ENCODE assay signal across 10 cellular contexts in the genomic region with DNA sequence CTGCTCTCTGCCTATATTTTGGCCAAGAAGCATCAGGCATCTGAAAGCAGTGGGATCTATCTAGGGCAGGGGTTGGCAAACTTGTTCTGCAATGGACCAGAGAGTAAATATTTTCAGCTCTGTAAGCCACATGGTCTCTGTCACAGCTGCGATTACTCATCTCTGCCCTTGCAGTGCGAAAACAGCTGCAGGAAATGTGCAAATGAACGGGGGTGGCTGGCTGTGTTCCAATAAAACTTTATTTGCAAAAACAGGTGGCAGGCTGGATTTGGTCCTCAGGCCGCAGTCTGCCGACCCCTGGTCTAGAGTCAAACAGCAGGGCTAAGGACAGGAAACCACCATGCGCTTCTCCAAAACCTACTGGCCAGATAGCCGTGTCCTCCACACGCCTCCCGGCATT. TPM values are rescaled to one million over a fixed set of nuclear protein-coding genes. Genes with fewer than 3 reads are reported as not detected.
A peak's percentile ranks its signal among the peaks of the same experiment; 100 is the strongest.
DNase-seq lines count a peak whose midpoint lies in the region; ATAC-seq and TF ChIP-seq lines count a peak whose summit lies in the region.
"Had no signal": no experiment of that assay in that cellular context is flagged by ENCODE, and none has a peak within 500 bp of the region (broad histone marks: within the 10 kb centered on the region; RNA-seq: fewer than 3 reads in every experiment).

No MANE protein-coding gene starts in this region.

- peaks cover 6% of the 10 kb centered on the region for H3K4me1 Mint-ChIP-seq in activated CD8-positive, alpha-beta T cell treated with anti-CD3 and anti-CD28 coated beads for 36 hours (ENCODE audit: low read depth)
- peaks cover 5% of the 10 kb centered on the region for H3K4me1 Mint-ChIP-seq in activated CD8-positive, alpha-beta T cell treated with anti-CD3 and anti-CD28 coated beads, Interleukin-2, amount 10 ng/mL, durations not matched to agents 7 days and 5 days (ENCODE audit: low read depth)
- peaks cover 2% of the 10 kb centered on the region for H3K4me1 Mint-ChIP-seq in memory B cell

- no peaks in the 10 kb centered on the region for H3K9me3 ChIP-seq in ascending aorta

- peaks cover 6 to 24% of the 10 kb centered on the region in 2 donors for H3K4me1 ChIP-seq in ascending aorta

- H3K4me3 ChIP-seq in ascending aorta (no peak overlapping the region), coronary artery (no peak overlapping the region)

- peak; percentile 29 for DNase-seq in activated CD8-positive, alpha-beta T cell treated with anti-CD3 and anti-CD28 coated beads for 36 hours
- no peak for DNase-seq in activated CD8-positive, alpha-beta T cell treated with anti-CD3 and anti-CD28 coated beads, Interleukin-2, amount 10 ng/mL, durations not matched to agents 7 days and 5 days
- DNase-seq in ascending aorta (ENCODE audit: low spot score in 2 of 2) (no peak), memory B cell (ENCODE audit: low spot score in 2 of 2) (no peak), NCI-H1105 treated with DMSO at 0.1 percent for 48 hours (lab: John Stamatoyannopoulos, UW) (no peak), coronary artery (ENCODE audit: low spot score) (no peak)
- no peak for DNase-seq in stimulated activated naive CD4-positive, alpha-beta T cell treated with Interleukin-2 at 50 U/mL for 16 hours (lab: John Stamatoyannopoulos, UW)

- no peaks in the 10 kb centered on the region for H3K9me3 Mint-ChIP-seq in activated CD8-positive, alpha-beta T cell treated with anti-CD3 and anti-CD28 coated beads for 36 hours
- no peaks in the 10 kb centered on the region for H3K9me3 Mint-ChIP-seq in activated CD8-positive, alpha-beta T cell treated with anti-CD3 and anti-CD28 coated beads, Interleukin-2, amount 10 ng/mL, durations not matched to agents 7 days and 5 days (ENCODE audit: insufficient read depth)
- H3K9me3 Mint-ChIP-seq in memory B cell = no peaks in the 10 kb centered on the region
- H3K9me3 Mint-ChIP-seq: neural crest cell had no signal

- intact Hi-C loops in activated CD8-positive, alpha-beta T cell treated with anti-CD3 and anti-CD28 coated beads for 36 hours (cut with micrococcal nuclease) = no loop called here
- intact Hi-C loops in ascending aorta (cut with DNase I) = loop anchor here (5.0 kb wide), 1 partner anchor 195 kb away; a partner anchor contains a TSS

- H3K36me3 ChIP-seq in ascending aorta = peaks cover 50 to 60% of the 10 kb centered on the region in 2 donors

- ATAC-seq in activated CD8-positive, alpha-beta T cell treated with anti-CD3 and anti-CD28 coated beads for 36 hours = no peak
- ATAC-seq in activated CD8-positive, alpha-beta T cell treated with anti-CD3 and anti-CD28 coated beads, Interleukin-2, amount 10 ng/mL, durations not matched to agents 7 days and 5 days = no peak
- ATAC-seq in HG03060 (IDR thresholded peaks at IDR 0.05; ENCODE audit: low read depth, unreplicated experiment) = peak; percentile 78
- no peak for ATAC-seq in memory B cell (ENCODE audit: low read depth)

- H3K27ac ChIP-seq in ascending aorta (peak overlapping the region; percentile 38 to 57), coronary artery (no peak overlapping the region)
- H3K27ac ChIP-seq: C4-2B had no signal

- H3K27me3 Mint-ChIP-seq in activated CD8-positive, alpha-beta T cell treated with anti-CD3 and anti-CD28 coated beads for 36 hours = no peaks in the 10 kb centered on the region
- H3K27me3 Mint-ChIP-seq in activated CD8-positive, alpha-beta T cell treated with anti-CD3 and anti-CD28 coated beads, Interleukin-2, amount 10 ng/mL, durations not matched to agents 7 days and 5 days (ENCODE audit: low read depth) = no peaks in the 10 kb centered on the region
- H3K27me3 Mint-ChIP-seq in memory B cell = no peaks in the 10 kb centered on the region

- no peak overlapping the region for H3K27ac Mint-ChIP-seq in activated CD8-positive, alpha-beta T cell treated with anti-CD3 and anti-CD28 coated beads for 36 hours
- no peak overlapping the region for H3K27ac Mint-ChIP-seq in activated CD8-positive, alpha-beta T cell treated with anti-CD3 and anti-CD28 coated beads, Interleukin-2, amount 10 ng/mL, durations not matched to agents 7 days and 5 days
- H3K27ac Mint-ChIP-seq in memory B cell = peak overlapping the region; percentile 28

- TF ChIP-seq CTCF in activated CD8-positive, alpha-beta T cell treated with anti-CD3 and anti-CD28 coated beads for 36 hours (IDR thresholded peaks at IDR 0.05) = no peak
- no peak for TF ChIP-seq CTCF in ascending aorta (IDR thresholded peaks at IDR 0.05)
- no peak for TF ChIP-seq CTCF in coronary artery (IDR thresholded peaks at IDR 0.05)

- no peak overlapping the region for H3K4me3 Mint-ChIP-seq in activated CD8-positive, alpha-beta T cell treated with anti-CD3 and anti-CD28 coated beads for 36 hours
- H3K4me3 Mint-ChIP-seq in activated CD8-positive, alpha-beta T cell treated with anti-CD3 and anti-CD28 coated beads, Interleukin-2, amount 10 ng/mL, durations not matched to agents 7 days and 5 days = no peak overlapping the region
- no peak overlapping the region for H3K4me3 Mint-ChIP-seq in memory B cell
- H3K4me3 Mint-ChIP-seq: neural crest cell had no signal

- POLR2A ChIA-PET in activated CD8-positive, alpha-beta T cell treated with anti-CD3 and anti-CD28 coated beads for 36 hours (lab: Charles Lee) = interaction anchor here (1.2 kb wide), 1 partner anchor 48 kb away, joined by 3 read pairs; a partner anchor contains a TSS
- POLR2A ChIA-PET in activated CD8-positive, alpha-beta T cell treated with anti-CD3 and anti-CD28 coated beads, Interleukin-2, amount 10 ng/mL, durations not matched to agents 7 days and 5 days (lab: Charles Lee) = no interaction called here

- no peaks in the 10 kb centered on the region for H3K27me3 ChIP-seq in ascending aorta

- CTCF ChIA-PET in activated CD8-positive, alpha-beta T cell treated with anti-CD3 and anti-CD28 coated beads for 36 hours (lab: Charles Lee) = interaction anchor here (1.1 to 2.4 kb wide), 3 partner anchors 11 to 215 kb away, joined by 4 to 12 read pairs (median 5); no protein-coding TSS in a partner anchor
- CTCF ChIA-PET in activated CD8-positive, alpha-beta T cell treated with anti-CD3 and anti-CD28 coated beads, Interleukin-2, amount 10 ng/mL, durations not matched to agents 7 days and 5 days (lab: Charles Lee) = interaction anchor here (1.3 kb wide), 1 partner anchor 216 kb away, joined by 3 read pairs; no protein-coding TSS in a partner anchor

- H3K36me3 Mint-ChIP-seq in activated CD8-positive, alpha-beta T cell treated with anti-CD3 and anti-CD28 coated beads for 36 hours (ENCODE audit: low read depth) = peaks cover 13% of the 10 kb centered on the region
- H3K36me3 Mint-ChIP-seq in activated CD8-positive, alpha-beta T cell treated with anti-CD3 and anti-CD28 coated beads, Interleukin-2, amount 10 ng/mL, durations not matched to agents 7 days and 5 days (ENCODE audit: low read depth) = no peaks in the 10 kb centered on the region
- peaks cover 27% of the 10 kb centered on the region for H3K36me3 Mint-ChIP-seq in memory B cell

RNA-seq across cellular contexts. Expression of a gene that starts 48.6 kb away (rescaled TPM):
- total RNA-seq in activated CD8-positive, alpha-beta T cell treated with anti-CD3 and anti-CD28 coated beads for 36 hours = 10 to 100 TPM; 24.2 to 27.8 TPM
- 10 to 100 TPM; 13.2 to 13.6 TPM for total RNA-seq in activated CD8-positive, alpha-beta T cell treated with anti-CD3 and anti-CD28 coated beads, Interleukin-2, amount 10 ng/mL, durations not matched to agents 7 days and 5 days
- total RNA-seq in ascending aorta = 74.5 TPM

RNA-seq across cellular contexts. Expression of a gene that starts 48.6 kb away (rescaled TPM):
- total RNA-seq in activated CD8-positive, alpha-beta T cell treated with anti-CD3 and anti-CD28 coated beads for 36 hours = 10 to 100 TPM; 25.5 to 26.3 TPM
- total RNA-seq in activated CD8-positive, alpha-beta T cell treated with anti-CD3 and anti-CD28 coated beads, Interleukin-2, amount 10 ng/mL, durations not matched to agents 7 days and 5 days = 10 to 100 TPM; 18.5 to 22.2 TPM
- total RNA-seq in ascending aorta = 39.8 TPM

Comparison
In these comparisons a context has a peak if more than half of its experiments do, and no peak if none do; other contexts are left out.
1. H3K27ac ChIP-seq: peak in ascending aorta (2 of 2); none in coronary artery (0 of 2).